Comparison of ENCODE assay signal across 8 cellular contexts in genomic region chr1:93848352-93848883, GRCh38. TPM values are rescaled to one million over a fixed set of nuclear protein-coding genes. Genes with fewer than 3 reads are reported as not detected.
DNase-seq lines count a peak whose midpoint lies in the region; TF ChIP-seq lines count a peak whose summit lies in the region.

No MANE protein-coding gene starts in this region.

- H3K27ac Mint-ChIP-seq in neural progenitor cell, result peak overlapping the region; percentile 97

- H3K9me3 Mint-ChIP-seq in neural progenitor cell, result peaks cover 21% of the 10 kb centered on the region

- DNase-seq in LNCaP clone FGC (ENCODE audit: low read depth), result no peak
- no peak for DNase-seq in dorsolateral prefrontal cortex
- no peak for DNase-seq in neural progenitor cell (ENCODE audit: low spot score)
- no peak for DNase-seq in kidney glomerular epithelial cell (lab: John Stamatoyannopoulos, UW)
- no peak for DNase-seq in NCI-H2081 treated with DMSO at 0.1 percent for 48 hours (lab: John Stamatoyannopoulos, UW)
- no peak for DNase-seq in MV-4-11 (lab: John Stamatoyannopoulos, UW)
- DNase-seq in Kasumi-1 (lab: John Stamatoyannopoulos, UW), result no peak

- peaks cover 21% of the 10 kb centered on the region for H3F3A ChIP-seq in neural progenitor cell (ENCODE audit: low read depth)

- H2AFZ ChIP-seq in neural progenitor cell (replicated peaks), result peak overlapping the region; percentile 93

- peaks cover 0 to 7% (median 0%) of the 10 kb centered on the region in 11 experiments; a peak in 1 of 22 replicates for H3K36me3 ChIP-seq in BLaER1 treated with 17β-estradiol and CSF1 and Interleukin-3, amounts not matched to agents 10 nM and 100 nM
- no peaks in the 10 kb centered on the region for H3K36me3 ChIP-seq in neural progenitor cell

- peak overlapping the region; percentile 71 to 82 (median 76) for H3K4me3 ChIP-seq in BLaER1 treated with 17β-estradiol and CSF1 and Interleukin-3, amounts not matched to agents 10 nM and 100 nM
- H3K4me3 ChIP-seq in LNCaP clone FGC (ENCODE audit: low read depth, low read length), result peak overlapping the region; percentile 65
- peak overlapping the region; percentile 69 to 97 (median 85) for H3K4me3 ChIP-seq in dorsolateral prefrontal cortex
- peak overlapping the region; percentile 93 for H3K4me3 ChIP-seq in neural progenitor cell

- peaks cover 0 to 12% (median 10%) of the 10 kb centered on the region in 11 experiments; a peak in 14 of 22 replicates for H3K9me3 ChIP-seq in BLaER1 treated with 17β-estradiol and CSF1 and Interleukin-3, amounts not matched to agents 10 nM and 100 nM (replicated peaks in 1 of 11)
- H3K9me3 ChIP-seq in neural progenitor cell (ENCODE audit: low read depth), result no peaks in the 10 kb centered on the region

- no peaks in the 10 kb centered on the region for H3K27me3 ChIP-seq in BLaER1 treated with 17β-estradiol and CSF1 and Interleukin-3, amounts not matched to agents 10 nM and 100 nM
- H3K27me3 ChIP-seq in dorsolateral prefrontal cortex, result no peaks in the 10 kb centered on the region
- H3K27me3 ChIP-seq in neural progenitor cell, result no peaks in the 10 kb centered on the region

- intact Hi-C loops in dorsolateral prefrontal cortex (cut with DNase I), result loop anchor here (5.0 to 10.0 kb wide), 5 partner anchors 404 to 664 kb away; partner anchors contain the start of genes ABCD3 (in 1 of the 2), CCDC18 (in 1 of the 2), FNBP1L (in 1 of the 2) and TMED5 (in 1 of the 2)

- H3K27me3 Mint-ChIP-seq in neural progenitor cell (ENCODE audit: insufficient read depth, low read depth), result peaks cover 24% of the 10 kb centered on the region

- peak overlapping the region; percentile 65 to 98 (median 84) for H3K4me2 ChIP-seq in BLaER1 treated with 17β-estradiol and CSF1 and Interleukin-3, amounts not matched to agents 10 nM and 100 nM
- H3K4me2 ChIP-seq in neural progenitor cell, result peak overlapping the region; percentile 82

- no peaks in the 10 kb centered on the region for H4K20me1 ChIP-seq in BLaER1 treated with 17β-estradiol and CSF1 and Interleukin-3, amounts not matched to agents 10 nM and 100 nM
- no peaks in the 10 kb centered on the region for H4K20me1 ChIP-seq in neural progenitor cell (ENCODE audit: low read depth)

- H3K36me3 Mint-ChIP-seq in neural progenitor cell, result peaks cover 13% of the 10 kb centered on the region

- peak overlapping the region; percentile 88 to 99 (median 98); a peak in 21 of 22 replicates for H3K27ac ChIP-seq in BLaER1 treated with 17β-estradiol and CSF1 and Interleukin-3, amounts not matched to agents 10 nM and 100 nM
- H3K27ac ChIP-seq in dorsolateral prefrontal cortex (peak overlapping the region; percentile 63 to 99 (median 97)), neural progenitor cell (no peak overlapping the region)

- H3K79me2 ChIP-seq in neural progenitor cell (ENCODE audit: low read depth), result no peaks in the 10 kb centered on the region

- peak overlapping the region; percentile 96 for H3K4me3 Mint-ChIP-seq in neural progenitor cell

- H3K4me1 ChIP-seq in BLaER1 treated with 17β-estradiol and CSF1 and Interleukin-3, amounts not matched to agents 10 nM and 100 nM, result peaks cover 29 to 40% (median 35%) of the 10 kb centered on the region in 10 experiments
- no peaks in the 10 kb centered on the region for H3K4me1 ChIP-seq in neural progenitor cell

- TF ChIP-seq CTCF in LNCaP clone FGC (IDR thresholded peaks at IDR 0.05; ENCODE audit: control insufficient read depth, extremely low read depth, insufficient read depth) (no peak), dorsolateral prefrontal cortex (IDR thresholded peaks at IDR 0.05 in 54 of 56, conservative IDR thresholded peaks at IDR 0.05 in 2 of 56; ENCODE audit: low read depth in 1 of 56, partially characterized antibody in 56 of 56) (no peak), neural progenitor cell (IDR thresholded peaks at IDR 0.05) (no peak)

- H3K4me1 Mint-ChIP-seq in neural progenitor cell, result peaks cover 21% of the 10 kb centered on the region

- H3K9ac ChIP-seq in BLaER1 treated with 17β-estradiol and CSF1 and Interleukin-3, amounts not matched to agents 10 nM and 100 nM, result peak overlapping the region; percentile 92 to 99 (median 95)
- H3K9ac ChIP-seq in neural progenitor cell, result no peak overlapping the region

RNA-seq across cellular contexts. Expression of gene DNTTIP2, which starts 30.6 kb away (rescaled TPM):
- total RNA-seq in dorsolateral prefrontal cortex (10 to 100 TPM; 26.4 to 67.8 (median 41.9) TPM), neural progenitor cell (ENCODE audit: low replicate concordance) (36.1 and 62.5 TPM in 2 replicates)
